ENCODE assay signal across 13 cellular contexts in the genomic region with DNA sequence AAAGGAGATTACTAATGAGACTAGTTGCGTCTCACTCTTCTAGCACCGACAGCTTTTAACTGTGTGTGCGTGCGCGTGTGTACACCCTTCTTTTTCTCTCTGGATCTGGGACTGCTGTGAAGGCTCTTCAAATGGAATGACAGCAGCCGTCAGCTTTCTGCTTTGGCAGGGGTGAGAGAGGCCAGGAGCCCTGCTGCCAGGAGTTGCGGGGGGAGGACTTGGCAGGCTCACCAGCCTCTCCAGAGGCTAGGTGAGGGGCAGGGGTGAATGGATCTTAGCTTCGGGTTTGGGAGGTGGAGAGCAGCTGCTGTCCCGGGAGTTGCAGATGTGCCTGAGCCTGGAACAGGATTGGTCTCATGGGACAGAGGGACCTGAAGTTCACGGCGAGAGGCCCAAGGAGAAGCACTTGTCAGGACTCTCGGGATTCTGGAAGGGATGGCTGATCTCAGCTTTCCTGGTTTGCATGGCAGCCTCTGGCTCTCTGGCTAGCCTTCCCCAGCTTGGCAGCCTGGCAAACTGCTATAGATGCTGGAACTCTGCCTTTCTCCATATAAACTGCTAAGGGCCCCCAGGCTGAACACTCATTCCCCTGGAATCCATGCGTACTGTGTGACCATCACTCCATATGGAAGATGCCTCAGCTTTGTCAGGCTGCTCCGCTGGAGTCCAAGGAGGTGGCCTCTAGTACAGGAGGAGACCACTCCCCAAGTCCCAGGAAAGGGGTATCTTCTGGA. TPM values are rescaled to one million over a fixed set of nuclear protein-coding genes. Genes with fewer than 3 reads are reported as not detected.
DNase-seq lines count a peak whose midpoint lies in the region; ATAC-seq and TF ChIP-seq lines count a peak whose summit lies in the region.
"Had no signal": no experiment of that assay in that cellular context is flagged by ENCODE, and none has a peak within 500 bp of the region (broad histone marks: within the 10 kb centered on the region; RNA-seq: fewer than 3 reads in every experiment).

No MANE protein-coding gene starts in this region.

- H3K4me3 ChIP-seq in right atrium auricular region: no peak overlapping the region
- H3K4me3 ChIP-seq: thoracic aorta had no signal

- H3K27me3 Mint-ChIP-seq in activated naive CD8-positive, alpha-beta T cell: no peaks in the 10 kb centered on the region
- no peaks in the 10 kb centered on the region for H3K27me3 Mint-ChIP-seq in stimulated activated memory B cell treated with anti-CD40 and anti-IgM and Interleukin-4, amounts not matched to agents 10 μg/mL and 1 μg/mL and 100 μg/mL, for 72 hours

- peaks cover 0 to 72% of the 10 kb centered on the region in 2 donors for H3K4me1 ChIP-seq in right atrium auricular region

- H3K9me3 ChIP-seq in right atrium auricular region: no peaks in the 10 kb centered on the region
- H3K9me3 ChIP-seq: SK-N-SH, thoracic aorta had no signal

- H3K9me3 Mint-ChIP-seq in activated naive CD8-positive, alpha-beta T cell (ENCODE audit: low read depth): no peaks in the 10 kb centered on the region
- H3K9me3 Mint-ChIP-seq in stimulated activated memory B cell treated with anti-CD40 and anti-IgM and Interleukin-4, amounts not matched to agents 10 μg/mL and 1 μg/mL and 100 μg/mL, for 72 hours: no peaks in the 10 kb centered on the region

- DNase-seq in NCI-H2171 treated with DMSO at 0.1 percent for 48 hours (lab: John Stamatoyannopoulos, UW): peak; percentile 72
- DNase-seq in NCI-H2171 (lab: John Stamatoyannopoulos, UW): no peak
- DNase-seq in right atrium auricular region (ENCODE audit: low spot score): no peak
- no peak for DNase-seq in NAMALWA (ENCODE audit: low spot score)
- DNase-seq: GF-D8, NCI-H1930, SK-N-SH had no signal

- peaks cover 18% of the 10 kb centered on the region for H3K36me3 ChIP-seq in right atrium auricular region

- peak overlapping the region; percentile 91 for H3K27ac Mint-ChIP-seq in activated naive CD8-positive, alpha-beta T cell
- H3K27ac Mint-ChIP-seq in stimulated activated memory B cell treated with anti-CD40 and anti-IgM and Interleukin-4, amounts not matched to agents 10 μg/mL and 1 μg/mL and 100 μg/mL, for 72 hours: peak overlapping the region; percentile 79

- peak overlapping the region; percentile 78 to 84 for H3K27ac ChIP-seq in right atrium auricular region
- H3K27ac ChIP-seq: 22Rv1 had no signal

- H3K4me1 Mint-ChIP-seq in activated naive CD8-positive, alpha-beta T cell (ENCODE audit: low read depth): peaks cover 69% of the 10 kb centered on the region
- peaks cover 45% of the 10 kb centered on the region for H3K4me1 Mint-ChIP-seq in stimulated activated memory B cell treated with anti-CD40 and anti-IgM and Interleukin-4, amounts not matched to agents 10 μg/mL and 1 μg/mL and 100 μg/mL, for 72 hours

- H3K36me3 Mint-ChIP-seq in activated naive CD8-positive, alpha-beta T cell: peaks cover 6% of the 10 kb centered on the region
- peaks cover 61% of the 10 kb centered on the region for H3K36me3 Mint-ChIP-seq in stimulated activated memory B cell treated with anti-CD40 and anti-IgM and Interleukin-4, amounts not matched to agents 10 μg/mL and 1 μg/mL and 100 μg/mL, for 72 hours

- TF ChIP-seq CTCF in right atrium auricular region (IDR thresholded peaks at IDR 0.05): no peak

- no peaks in the 10 kb centered on the region for H3K27me3 ChIP-seq in right atrium auricular region

- ATAC-seq in stimulated activated memory B cell treated with anti-CD40 and anti-IgM and Interleukin-4, amounts not matched to agents 10 μg/mL and 1 μg/mL and 100 μg/mL, for 72 hours: no peak
- ATAC-seq in GM21529 (IDR thresholded peaks at IDR 0.05; ENCODE audit: unreplicated experiment) (no peak), HG03521 (IDR thresholded peaks at IDR 0.05; ENCODE audit: unreplicated experiment) (no peak)

- peak overlapping the region; percentile 30 for H3K4me3 Mint-ChIP-seq in activated naive CD8-positive, alpha-beta T cell
- no peak overlapping the region for H3K4me3 Mint-ChIP-seq in stimulated activated memory B cell treated with anti-CD40 and anti-IgM and Interleukin-4, amounts not matched to agents 10 μg/mL and 1 μg/mL and 100 μg/mL, for 72 hours

RNA-seq across cellular contexts. Expression of a gene that starts 16.6 kb away (rescaled TPM):
- total RNA-seq in right atrium auricular region: 10 to 100 TPM; 55.9 to 62.3 TPM

RNA-seq across cellular contexts. Expression of a gene that starts 19.2 kb away (rescaled TPM):
- under 1 TPM; 0.16 to 0.19 TPM for total RNA-seq in right atrium auricular region
